ENCODE assay signal across 9 cellular contexts in genomic region chr6:35757461-35758123, GRCh38. TPM values are rescaled to one million over a fixed set of nuclear protein-coding genes. Genes with fewer than 3 reads are reported as not detected.
DNase-seq lines count a peak whose midpoint lies in the region; ATAC-seq and TF ChIP-seq lines count a peak whose summit lies in the region.
"Had no signal": no experiment of that assay in that cellular context is flagged by ENCODE, and none has a peak within 500 bp of the region (broad histone marks: within the 10 kb centered on the region; RNA-seq: fewer than 3 reads in every experiment).

No MANE protein-coding gene starts in this region.

- H3K4me2 ChIP-seq in mesenchymal stem cell (ENCODE audit: low read length, poor library complexity, severe bottlenecking) = no peak overlapping the region

- H2AK5ac ChIP-seq in mesenchymal stem cell (ENCODE audit: low read length, severe bottlenecking) = no peak overlapping the region

- CTCF ChIA-PET in WTC11 (lab: Charles Lee) = interaction anchor here (0.5 to 6.0 kb wide), 34 partner anchors 9 to 254 kb away, joined by 3 to 86 read pairs (median 4); partner anchors contain the start of genes ARMC12, CLPS and LHFPL5

- no peak overlapping the region for H3K27ac ChIP-seq in mesenchymal stem cell (ENCODE audit: low read length, poor library complexity, severe bottlenecking)

- no peak overlapping the region for H3K23ac ChIP-seq in mesenchymal stem cell (ENCODE audit: low read length in 2 of 2)

- H3K27me3 Mint-ChIP-seq in WTC11 (ENCODE audit: low read depth) = no peaks in the 10 kb centered on the region

- H3K18ac ChIP-seq in mesenchymal stem cell (ENCODE audit: low read depth in 1 of 2, low read length in 2 of 2) = no peak overlapping the region

- 60% methylated on average over 8 of the region's 10 CpGs for WGBS in mesenchymal stem cell

- TF ChIP-seq RAD21 in Ishikawa (IDR thresholded peaks at IDR 0.05; ENCODE audit: low read depth) = peak; percentile 54

- no peak overlapping the region for H3K4me3 ChIP-seq in mesenchymal stem cell (ENCODE audit: insufficient read depth in 1 of 2, low read depth in 1 of 2, low read length in 2 of 2)

- no peak overlapping the region for H4K8ac ChIP-seq in mesenchymal stem cell (ENCODE audit: low read length)

- POLR2A ChIA-PET in WTC11 (lab: Charles Lee) = interaction anchor here (0.7 kb wide), 1 partner anchor 25 kb away, joined by 4 read pairs; no protein-coding TSS in a partner anchor

- TF ChIP-seq EP300 in Ishikawa (IDR thresholded peaks at IDR 0.05; ENCODE audit: borderline replicate concordance) = no peak

- H3K9me3 ChIP-seq in mesenchymal stem cell (ENCODE audit: control insufficient read depth, low read length) = no peaks in the 10 kb centered on the region

- H3K4me1 ChIP-seq in mesenchymal stem cell (ENCODE audit: control insufficient read depth, insufficient read depth, low read depth, low read length) = no peaks in the 10 kb centered on the region

- ATAC-seq in WTC11 (peak; percentile 81), GM21619 (IDR thresholded peaks at IDR 0.05; ENCODE audit: unreplicated experiment) (no peak), HG03097 (IDR thresholded peaks at IDR 0.05; ENCODE audit: low FRiP score, unreplicated experiment) (no peak)

- H3K4me1 Mint-ChIP-seq in WTC11 = peaks cover 50% of the 10 kb centered on the region

- 0 out of 2 replicates have a peak, but pooled peaks cover 4% of the 10 kb centered on the region for H3K9me3 Mint-ChIP-seq in WTC11

- no peak overlapping the region for H3K4ac ChIP-seq in mesenchymal stem cell (ENCODE audit: low read depth in 1 of 2, low read length in 2 of 2)

- H3K79me1 ChIP-seq in mesenchymal stem cell (replicated peaks; ENCODE audit: low read length, poor library complexity, severe bottlenecking) = no peaks in the 10 kb centered on the region

- H3K4me3 Mint-ChIP-seq in WTC11 = no peak overlapping the region

- H2BK12ac ChIP-seq in mesenchymal stem cell (ENCODE audit: low read length in 2 of 2) = no peak overlapping the region

- H3K36me3 Mint-ChIP-seq in WTC11 = peaks cover 6% of the 10 kb centered on the region; the same call in 1 of the 2 replicates

- H2AFZ ChIP-seq in mesenchymal stem cell (ENCODE audit: low read depth, low read length) = no peak overlapping the region

- H3K27ac Mint-ChIP-seq in WTC11 = peak overlapping the region; percentile 86

- H2BK5ac ChIP-seq in mesenchymal stem cell (ENCODE audit: low read depth, low read length, poor library complexity, severe bottlenecking) = no peak overlapping the region

- no peak overlapping the region for H4K91ac ChIP-seq in mesenchymal stem cell (ENCODE audit: low read length)

- H3K14ac ChIP-seq in mesenchymal stem cell (ENCODE audit: low read length in 2 of 2) = no peak overlapping the region

- H3K9ac ChIP-seq in mesenchymal stem cell (ENCODE audit: low read length) = no peak overlapping the region

- H3K36me3 ChIP-seq in mesenchymal stem cell (ENCODE audit: control insufficient read depth in 1 of 2, insufficient read depth in 2 of 2, low read depth in 1 of 2, low read length in 2 of 2) = no peaks in the 10 kb centered on the region

- no peak for TF ChIP-seq CTCF in WTC11 (IDR thresholded peaks at IDR 0.05)

- no peak overlapping the region for H2BK120ac ChIP-seq in mesenchymal stem cell (ENCODE audit: low read depth, low read length)

- DNase-seq in ELF-1 (ENCODE audit: low read depth, low spot score) = peak; percentile 77
- peak; percentile 57 for DNase-seq in WTC11 (ENCODE audit: low spot score)
- DNase-seq in mesenchymal stem cell = peak; percentile 52
- no peak for DNase-seq in LoVo (ENCODE audit: low spot score)
- DNase-seq in inferior parietal cortex (ENCODE audit: extremely low spot score) = no peak

- H3K27me3 ChIP-seq in mesenchymal stem cell (ENCODE audit: control insufficient read depth in 1 of 2, insufficient read depth in 1 of 2, low read length in 2 of 2) = peaks cover 21 to 53% of the 10 kb centered on the region in 2 experiments

- H2BK15ac ChIP-seq in mesenchymal stem cell (ENCODE audit: low read depth, poor library complexity, severe bottlenecking) = no peak overlapping the region

TF ChIP-seq in Ishikawa, 13 proteins besides CTCF, POLR2A, EP300 and RAD21 (continues in another document):
- TF ChIP-seq USF1 (IDR thresholded peaks at IDR 0.05) (no peak), EGR1 (IDR thresholded peaks at IDR 0.05) (no peak), TCF12 (IDR thresholded peaks at IDR 0.05; ENCODE audit: low read depth) (no peak), TAF1 (IDR thresholded peaks at IDR 0.05; ENCODE audit: low read depth) (no peak)
- TF ChIP-seq, protein P1, sequence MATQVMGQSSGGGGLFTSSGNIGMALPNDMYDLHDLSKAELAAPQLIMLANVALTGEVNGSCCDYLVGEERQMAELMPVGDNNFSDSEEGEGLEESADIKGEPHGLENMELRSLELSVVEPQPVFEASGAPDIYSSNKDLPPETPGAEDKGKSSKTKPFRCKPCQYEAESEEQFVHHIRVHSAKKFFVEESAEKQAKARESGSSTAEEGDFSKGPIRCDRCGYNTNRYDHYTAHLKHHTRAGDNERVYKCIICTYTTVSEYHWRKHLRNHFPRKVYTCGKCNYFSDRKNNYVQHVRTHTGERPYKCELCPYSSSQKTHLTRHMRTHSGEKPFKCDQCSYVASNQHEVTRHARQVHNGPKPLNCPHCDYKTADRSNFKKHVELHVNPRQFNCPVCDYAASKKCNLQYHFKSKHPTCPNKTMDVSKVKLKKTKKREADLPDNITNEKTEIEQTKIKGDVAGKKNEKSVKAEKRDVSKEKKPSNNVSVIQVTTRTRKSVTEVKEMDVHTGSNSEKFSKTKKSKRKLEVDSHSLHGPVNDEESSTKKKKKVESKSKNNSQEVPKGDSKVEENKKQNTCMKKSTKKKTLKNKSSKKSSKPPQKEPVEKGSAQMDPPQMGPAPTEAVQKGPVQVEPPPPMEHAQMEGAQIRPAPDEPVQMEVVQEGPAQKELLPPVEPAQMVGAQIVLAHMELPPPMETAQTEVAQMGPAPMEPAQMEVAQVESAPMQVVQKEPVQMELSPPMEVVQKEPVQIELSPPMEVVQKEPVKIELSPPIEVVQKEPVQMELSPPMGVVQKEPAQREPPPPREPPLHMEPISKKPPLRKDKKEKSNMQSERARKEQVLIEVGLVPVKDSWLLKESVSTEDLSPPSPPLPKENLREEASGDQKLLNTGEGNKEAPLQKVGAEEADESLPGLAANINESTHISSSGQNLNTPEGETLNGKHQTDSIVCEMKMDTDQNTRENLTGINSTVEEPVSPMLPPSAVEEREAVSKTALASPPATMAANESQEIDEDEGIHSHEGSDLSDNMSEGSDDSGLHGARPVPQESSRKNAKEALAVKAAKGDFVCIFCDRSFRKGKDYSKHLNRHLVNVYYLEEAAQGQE (IDR thresholded peaks at IDR 0.05; ENCODE audit: low read depth) = no peak

TF ChIP-seq in WTC11, 78 proteins besides CTCF, POLR2A, EP300 and RAD21 (continues in another document):
- TF ChIP-seq TEAD4 (CRISPR knock-in tag; IDR thresholded peaks at IDR 0.05) (no peak), IRF2 (CRISPR knock-in tag; IDR thresholded peaks at IDR 0.05; ENCODE audit: borderline replicate concordance, low read depth) (no peak), GTF2I (CRISPR knock-in tag; conservative IDR thresholded peaks at IDR 0.05) (no peak), ZNF219 (CRISPR knock-in tag; IDR thresholded peaks at IDR 0.05; ENCODE audit: borderline replicate concordance) (no peak), ZNF396 (CRISPR knock-in tag; IDR thresholded peaks at IDR 0.05; ENCODE audit: borderline replicate concordance) (no peak), HMGA2 (CRISPR knock-in tag; IDR thresholded peaks at IDR 0.05) (no peak)
- TF ChIP-seq, protein P2, sequence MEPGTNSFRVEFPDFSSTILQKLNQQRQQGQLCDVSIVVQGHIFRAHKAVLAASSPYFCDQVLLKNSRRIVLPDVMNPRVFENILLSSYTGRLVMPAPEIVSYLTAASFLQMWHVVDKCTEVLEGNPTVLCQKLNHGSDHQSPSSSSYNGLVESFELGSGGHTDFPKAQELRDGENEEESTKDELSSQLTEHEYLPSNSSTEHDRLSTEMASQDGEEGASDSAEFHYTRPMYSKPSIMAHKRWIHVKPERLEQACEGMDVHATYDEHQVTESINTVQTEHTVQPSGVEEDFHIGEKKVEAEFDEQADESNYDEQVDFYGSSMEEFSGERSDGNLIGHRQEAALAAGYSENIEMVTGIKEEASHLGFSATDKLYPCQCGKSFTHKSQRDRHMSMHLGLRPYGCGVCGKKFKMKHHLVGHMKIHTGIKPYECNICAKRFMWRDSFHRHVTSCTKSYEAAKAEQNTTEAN (CRISPR knock-in tag; IDR thresholded peaks at IDR 0.05) = no peak

RNA-seq across cellular contexts. Expression of gene CLPSL2, which starts 18.8 kb away (rescaled TPM):
- 2.8 to 6.2 TPM (median 3.4 TPM) in 3 replicates for total RNA-seq in WTC11 (2021)
- polyA plus RNA-seq in mesenchymal stem cell (2013, experiment 1 of 2) = not detected
- not detected for polyA plus RNA-seq in mesenchymal stem cell (2013, experiment 2 of 2)
- total RNA-seq: skeletal muscle tissue had no signal

RNA-seq across cellular contexts. Expression of gene ARMC12, which starts 20.8 kb away (rescaled TPM):
- 1.0 to 2.0 TPM (median 1.4 TPM) in 3 replicates for total RNA-seq in WTC11 (2021)
- polyA plus RNA-seq in mesenchymal stem cell (2013, experiment 1 of 2) = 0.39 TPM
- polyA plus RNA-seq in mesenchymal stem cell (2013, experiment 2 of 2) = 0.37 TPM

RNA-seq across cellular contexts. Expression of gene CLPSL1, which starts 23.2 kb away (rescaled TPM):
- 0.34 to 0.55 TPM (median 0.42 TPM) in 3 replicates for total RNA-seq in WTC11 (2021)
- not detected for polyA plus RNA-seq in mesenchymal stem cell (2013, experiment 1 of 2)
- polyA plus RNA-seq in mesenchymal stem cell (2013, experiment 2 of 2) = not detected
- total RNA-seq: skeletal muscle tissue had no signal

RNA-seq across cellular contexts. Expression of gene CLPS, which starts 39.5 kb away (rescaled TPM):
- 2.6 to 6.6 TPM (median 3.3 TPM) in 3 replicates for total RNA-seq in WTC11 (2021)
- polyA plus RNA-seq in mesenchymal stem cell (2013, experiment 1 of 2) = not detected
- not detected for polyA plus RNA-seq in mesenchymal stem cell (2013, experiment 2 of 2)
- total RNA-seq: skeletal muscle tissue had no signal

RNA-seq across cellular contexts. Expression of gene LHFPL5, which starts 47.6 kb away (rescaled TPM):
- not detected in 3 replicates for total RNA-seq in WTC11 (2021)
- polyA plus RNA-seq in mesenchymal stem cell (2013, experiment 1 of 2) = not detected
- not detected for polyA plus RNA-seq in mesenchymal stem cell (2013, experiment 2 of 2)
- total RNA-seq: skeletal muscle tissue had no signal

Comparison
In these comparisons a context has a peak if more than half of its experiments do, and no peak if none do; other contexts are left out.
1. DNase-seq: peak in ELF-1 (single experiment), WTC11 (single experiment) and mesenchymal stem cell (single experiment); none in LoVo (single experiment) and inferior parietal cortex (single experiment).